Comparison of ENCODE assay signal across 8 cellular contexts in the genomic region with DNA sequence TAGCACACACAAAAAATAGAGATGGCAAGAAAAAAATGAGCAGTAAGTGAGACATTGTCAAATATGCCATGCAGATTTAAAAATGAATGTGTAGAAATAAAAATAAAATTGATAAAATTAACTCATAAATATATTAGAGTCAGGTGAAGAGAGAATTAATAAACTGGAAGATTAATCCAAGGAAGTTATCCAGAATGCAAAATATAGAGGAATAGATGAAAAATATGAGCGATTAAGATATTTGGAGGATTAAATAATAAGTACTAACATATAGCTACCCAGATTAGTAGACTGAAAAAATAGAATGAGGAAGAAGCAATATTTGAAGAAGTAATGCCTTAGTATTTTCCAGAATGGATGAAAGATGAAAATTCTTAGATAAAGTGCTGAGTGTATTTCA.
"Had no signal": no experiment of that assay in that cellular context is flagged by ENCODE, and none has a peak within 500 bp of the region (broad histone marks: within the 10 kb centered on the region; RNA-seq: fewer than 3 reads in every experiment).

No MANE protein-coding gene starts in this region.

- H3K27ac ChIP-seq: GM23248, HL-60 had no signal

- ATAC-seq: HCT116, HepG2 had no signal

- FAIRE-seq: HepG2 had no signal

- H3K36me3 ChIP-seq: HAP-1 had no signal

- H3K9me3 ChIP-seq: HAP-1 had no signal

- DNase-seq: GM23248, GOT3, H7, KBM-7 had no signal

- H3K4me1 ChIP-seq: HAP-1 had no signal

- H3K4me3 ChIP-seq: GM23248, HAP-1 had no signal
